1 cellular context compared by ENCODE assay signal in the genomic region with DNA sequence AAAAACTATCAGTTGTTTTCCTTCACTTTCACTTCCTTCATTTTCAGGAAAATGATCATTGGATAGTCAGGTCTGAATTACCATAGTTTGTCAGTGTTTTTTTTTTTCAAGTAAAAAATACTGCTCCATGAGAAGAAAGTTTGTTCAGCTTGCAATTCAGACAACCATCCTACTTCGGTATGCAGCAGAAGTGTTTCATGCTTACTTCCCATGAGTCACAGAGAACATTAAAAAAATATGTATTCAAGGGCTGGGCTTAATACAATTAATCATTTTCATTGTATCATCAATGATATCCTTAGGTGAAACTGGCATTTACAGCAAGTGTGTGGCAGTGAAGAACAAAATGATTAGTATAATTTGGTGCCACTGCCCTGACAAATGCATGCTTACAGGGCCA.
A peak's percentile ranks its signal among the peaks of the same experiment; 100 is the strongest.
TF ChIP-seq lines count a peak whose summit lies in the region.

No MANE protein-coding gene starts in this region.

TF ChIP-seq in IMR-90, 13 proteins besides CTCF, POLR2A, EP300 and RAD21:
- TF ChIP-seq MXI1 (IDR thresholded peaks at IDR 0.05; ENCODE audit: borderline replicate concordance, low read depth, low read length) (no peak), FOS (IDR thresholded peaks at IDR 0.05; ENCODE audit: low read depth, low read length) (peak; percentile 17; the same call in 1 of the 2 replicates), USF2 (IDR thresholded peaks at IDR 0.05; ENCODE audit: low read depth, low read length) (no peak), MAZ (IDR thresholded peaks at IDR 0.05; ENCODE audit: borderline replicate concordance, low read depth, low read length) (no peak), CEBPB (IDR thresholded peaks at IDR 0.05; ENCODE audit: low read depth, low read length) (no peak)
